ENCODE assay signal across 8 cellular contexts in genomic region chr21:34351786-34352241, GRCh38. TPM values are rescaled to one million over a fixed set of nuclear protein-coding genes. Genes with fewer than 3 reads are reported as not detected.
DNase-seq lines count a peak whose midpoint lies in the region; ATAC-seq and TF ChIP-seq lines count a peak whose summit lies in the region.

No MANE protein-coding gene starts in this region.

- peaks cover 4% of the 10 kb centered on the region for H3K4me1 Mint-ChIP-seq in activated T-cell treated with anti-CD3 and anti-CD28 coated beads, Interleukin-2, amount 50 U/mL, for 72 hours (ENCODE audit: low read depth)

- peaks cover 6% of the 10 kb centered on the region; the same call in 1 of the 2 replicates for H3K9me3 ChIP-seq in AG04450 (ENCODE audit: control insufficient read depth, insufficient read depth, low read length)
- H3K9me3 ChIP-seq in cardiac muscle cell (ENCODE audit: low read depth): no peaks in the 10 kb centered on the region

- CTCF ChIA-PET in AG04450 (lab: Charles Lee): interaction anchor here (0.6 to 6.0 kb wide), 6 partner anchors 8 to 495 kb away, joined by 3 to 102 read pairs (median 6); no protein-coding TSS in a partner anchor

- no peak overlapping the region for H3K27ac ChIP-seq in AG04450 (ENCODE audit: low read depth, low read length)
- no peak overlapping the region for H3K27ac ChIP-seq in cardiac muscle cell

- H3K9me3 Mint-ChIP-seq in activated T-cell treated with anti-CD3 and anti-CD28 coated beads, Interleukin-2, amount 50 U/mL, for 72 hours: no peaks in the 10 kb centered on the region

- H3K27me3 ChIP-seq in AG04450 (ENCODE audit: control insufficient read depth, insufficient read depth, low read length) (peaks cover 17% of the 10 kb centered on the region), cardiac muscle cell (no peaks in the 10 kb centered on the region)

- DNase-seq in AG04450 (ENCODE audit: low read depth, low spot score) (no peak), NCI-H510A (lab: John Stamatoyannopoulos, UW) (peak; percentile 30), cardiac muscle cell (ENCODE audit: low read depth in 1 of 2, low spot score in 1 of 2) (peak; percentile 40 to 80), posterior vena cava (ENCODE audit: low spot score) (peak; percentile 70)
- peak; percentile 31 to 33 for DNase-seq in activated T-cell treated with anti-CD3 and anti-CD28 coated beads, Interleukin-2, amount 50 U/mL, for 72 hours

- H3K27ac Mint-ChIP-seq in activated T-cell treated with anti-CD3 and anti-CD28 coated beads, Interleukin-2, amount 50 U/mL, for 72 hours: no peak overlapping the region

- ATAC-seq in HG03103 (IDR thresholded peaks at IDR 0.05; ENCODE audit: low read depth, unreplicated experiment) (peak; percentile 82), HG03025 (IDR thresholded peaks at IDR 0.05; ENCODE audit: low FRiP score, unreplicated experiment) (no peak)
- ATAC-seq in activated T-cell treated with anti-CD3 and anti-CD28 coated beads, Interleukin-2, amount 50 U/mL, for 72 hours (replicated peaks in 1 of 2): peak; percentile 86 to 87

- no peaks in the 10 kb centered on the region for H3K4me1 ChIP-seq in cardiac muscle cell (ENCODE audit: low read depth)

- intact Hi-C loops in posterior vena cava (cut with DNase I): no loop called here

- no peaks in the 10 kb centered on the region for H3K36me3 Mint-ChIP-seq in activated T-cell treated with anti-CD3 and anti-CD28 coated beads, Interleukin-2, amount 50 U/mL, for 72 hours (ENCODE audit: insufficient read depth in 2 of 2)

- POLR2A ChIA-PET in AG04450 (lab: Yijun Ruan, JAX): no interaction called here

- H3K4me3 Mint-ChIP-seq in activated T-cell treated with anti-CD3 and anti-CD28 coated beads, Interleukin-2, amount 50 U/mL, for 72 hours: no peak overlapping the region

- TF ChIP-seq CTCF in AG04450 (IDR thresholded peaks at IDR 0.05; ENCODE audit: low read depth, low read length): peak; percentile 75
- peak; percentile 60 for TF ChIP-seq CTCF in GM12875 (IDR thresholded peaks at IDR 0.05; ENCODE audit: borderline replicate concordance, insufficient read depth, low read depth, low read length)
- TF ChIP-seq CTCF in cardiac muscle cell (IDR thresholded peaks at IDR 0.05; ENCODE audit: low read depth, low read length): peak; percentile 60

- H3K4me3 ChIP-seq in AG04450 (ENCODE audit: low read depth, low read length): no peak overlapping the region
- no peak overlapping the region for H3K4me3 ChIP-seq in GM12875 (ENCODE audit: low read depth, low read length)
- H3K4me3 ChIP-seq in cardiac muscle cell: no peak overlapping the region

- H3K27me3 Mint-ChIP-seq in activated T-cell treated with anti-CD3 and anti-CD28 coated beads, Interleukin-2, amount 50 U/mL, for 72 hours (ENCODE audit: low read depth): peaks cover 10% of the 10 kb centered on the region

- no peaks in the 10 kb centered on the region for H3K36me3 ChIP-seq in cardiac muscle cell

RNA-seq across cellular contexts. Expression of gene KCNE2, which starts 12.0 kb away (rescaled TPM):
- polyA plus RNA-seq in AG04450 (2011; rRNA removed) (not detected in 2 replicates), cardiac muscle cell (0.82 and 2.7 TPM in 2 replicates)
- not detected in 2 replicates for polyA minus RNA-seq in AG04450 (2011; rRNA and poly(A)+ RNA removed)
- under 1 TPM; 0.48 to 0.69 TPM for total RNA-seq in activated T-cell treated with anti-CD3 and anti-CD28 coated beads, Interleukin-2, amount 50 U/mL, for 72 hours
- total RNA-seq in cardiac muscle cell (1.7 TPM in 1 of 2 replicates, not detected in the other), posterior vena cava (not detected)

RNA-seq across cellular contexts. Expression of gene SMIM11, which starts 23.5 kb away (rescaled TPM):
- polyA plus RNA-seq in AG04450 (2011; rRNA removed) (7.5 and 15.1 TPM in 2 replicates), cardiac muscle cell (7.3 and 11.0 TPM in 2 replicates)
- polyA minus RNA-seq in AG04450 (2011; rRNA and poly(A)+ RNA removed): 4.4 and 6.5 TPM in 2 replicates
- total RNA-seq in activated T-cell treated with anti-CD3 and anti-CD28 coated beads, Interleukin-2, amount 50 U/mL, for 72 hours: 10 to 100 TPM in 1 of 2 donors, 1 to 10 TPM in 1; 6.6 to 33.5 TPM
- total RNA-seq in cardiac muscle cell (13.9 and 17.4 TPM in 2 replicates), posterior vena cava (1 to 10 TPM; 6.3 to 9.6 TPM)
